ENCODE assay signal across 10 cellular contexts in genomic region chr3:120688121-120688520, GRCh38. TPM values are rescaled to one million over a fixed set of nuclear protein-coding genes. Genes with fewer than 3 reads are reported as not detected.
DNase-seq lines count a peak whose midpoint lies in the region; ATAC-seq lines count a peak whose summit lies in the region.
"Had no signal": no experiment of that assay in that cellular context is flagged by ENCODE, and none has a peak within 500 bp of the region (broad histone marks: within the 10 kb centered on the region; RNA-seq: fewer than 3 reads in every experiment).

No MANE protein-coding gene starts in this region.

- H3K4me3 Mint-ChIP-seq in activated T-helper 17 cell treated with anti-CD3 and anti-CD28 coated beads, Interleukin-2, amount 50 U/mL, for 72 hours = no peak overlapping the region

- no peak overlapping the region for H3K9ac ChIP-seq in adipocyte (ENCODE audit: low read length)

- H3K27me3 ChIP-seq in adipocyte (replicated peaks; ENCODE audit: control insufficient read depth, insufficient read depth, low read length) = no peaks in the 10 kb centered on the region
- H3K27me3 ChIP-seq: BLaER1 treated with 17β-estradiol and CSF1 and Interleukin-3, amounts not matched to agents 10 nM and 100 nM had no signal

- H3K36me3 Mint-ChIP-seq in activated T-helper 17 cell treated with anti-CD3 and anti-CD28 coated beads, Interleukin-2, amount 50 U/mL, for 72 hours (ENCODE audit: low read depth) = peaks cover 51% of the 10 kb centered on the region

- H3K36me3 ChIP-seq in adipocyte (ENCODE audit: control insufficient read depth, insufficient read depth, low read length, severe bottlenecking) = peaks cover 14% of the 10 kb centered on the region

- H3K9me3 ChIP-seq in adipocyte (ENCODE audit: control insufficient read depth, low read length) = no peaks in the 10 kb centered on the region
- H3K9me3 ChIP-seq: BLaER1 treated with 17β-estradiol and CSF1 and Interleukin-3, amounts not matched to agents 10 nM and 100 nM had no signal

- no peaks in the 10 kb centered on the region for H3K4me1 Mint-ChIP-seq in activated T-helper 17 cell treated with anti-CD3 and anti-CD28 coated beads, Interleukin-2, amount 50 U/mL, for 72 hours

- H3K27me3 Mint-ChIP-seq in activated T-helper 17 cell treated with anti-CD3 and anti-CD28 coated beads, Interleukin-2, amount 50 U/mL, for 72 hours = no peaks in the 10 kb centered on the region

- H3K4me1 ChIP-seq in adipocyte (ENCODE audit: control insufficient read depth, insufficient read depth, low read length) = peaks cover 6% of the 10 kb centered on the region

- peak; percentile 97 for ATAC-seq in GM19328 (IDR thresholded peaks at IDR 0.05; ENCODE audit: unreplicated experiment)
- peak; percentile 97 for ATAC-seq in HG03064 (IDR thresholded peaks at IDR 0.05; ENCODE audit: low read depth, unreplicated experiment)
- ATAC-seq in activated T-helper 17 cell treated with anti-CD3 and anti-CD28 coated beads, Interleukin-2, amount 50 U/mL, for 72 hours (replicated peaks) = no peak

- no peaks in the 10 kb centered on the region for H3K9me3 Mint-ChIP-seq in activated T-helper 17 cell treated with anti-CD3 and anti-CD28 coated beads, Interleukin-2, amount 50 U/mL, for 72 hours

- no peak overlapping the region for H3K4me3 ChIP-seq in adipocyte (ENCODE audit: low read length)
- H3K4me3 ChIP-seq: BLaER1 treated with 17β-estradiol and CSF1 and Interleukin-3, amounts not matched to agents 10 nM and 100 nM had no signal

- H3K27ac Mint-ChIP-seq in activated T-helper 17 cell treated with anti-CD3 and anti-CD28 coated beads, Interleukin-2, amount 50 U/mL, for 72 hours = no peak overlapping the region

- DNase-seq in AG08396 (ENCODE audit: low spot score) (peak; percentile 43), adipocyte (ENCODE audit: low read depth) (peak; percentile 81), SKM-1 treated with dmso at 0.1 percent for 144 hours (lab: John Stamatoyannopoulos, UW; ENCODE audit: unreplicated experiment) (no peak), DMS 273 treated with DMSO at 0.1 percent for 48 hours (lab: John Stamatoyannopoulos, UW) (no peak), NCI-H82 treated with DMSO at 0.1 percent for 48 hours (lab: John Stamatoyannopoulos, UW; ENCODE audit: unreplicated experiment) (no peak)
- DNase-seq: NCI-H146 had no signal

RNA-seq across cellular contexts. Expression of gene HGD, which starts 6.1 kb away (rescaled TPM):
- total RNA-seq in activated T-helper 17 cell treated with anti-CD3 and anti-CD28 coated beads, Interleukin-2, amount 50 U/mL, for 72 hours = 1 to 10 TPM in 1 of 2 donors, under 1 TPM in 1; 0.82 to 3.4 TPM

RNA-seq across cellular contexts. Expression of gene RABL3, which starts 54.2 kb away (rescaled TPM):
- total RNA-seq in activated T-helper 17 cell treated with anti-CD3 and anti-CD28 coated beads, Interleukin-2, amount 50 U/mL, for 72 hours = 10 to 100 TPM; 36.8 to 46.0 TPM

RNA-seq across cellular contexts. Expression of gene GTF2E1, which starts 54.4 kb away (rescaled TPM):
- total RNA-seq in activated T-helper 17 cell treated with anti-CD3 and anti-CD28 coated beads, Interleukin-2, amount 50 U/mL, for 72 hours = 10 to 100 TPM; 11.1 to 20.2 TPM

Comparison
In these comparisons a context has a peak if more than half of its experiments do, and no peak if none do; other contexts are left out.
1. DNase-seq: peak in AG08396 (single experiment) and adipocyte (single experiment); none in SKM-1 treated with dmso at 0.1 percent for 144 hours (single experiment), DMS 273 treated with DMSO at 0.1 percent for 48 hours (single experiment) and NCI-H82 treated with DMSO at 0.1 percent for 48 hours (single experiment).